In the genomic region with DNA sequence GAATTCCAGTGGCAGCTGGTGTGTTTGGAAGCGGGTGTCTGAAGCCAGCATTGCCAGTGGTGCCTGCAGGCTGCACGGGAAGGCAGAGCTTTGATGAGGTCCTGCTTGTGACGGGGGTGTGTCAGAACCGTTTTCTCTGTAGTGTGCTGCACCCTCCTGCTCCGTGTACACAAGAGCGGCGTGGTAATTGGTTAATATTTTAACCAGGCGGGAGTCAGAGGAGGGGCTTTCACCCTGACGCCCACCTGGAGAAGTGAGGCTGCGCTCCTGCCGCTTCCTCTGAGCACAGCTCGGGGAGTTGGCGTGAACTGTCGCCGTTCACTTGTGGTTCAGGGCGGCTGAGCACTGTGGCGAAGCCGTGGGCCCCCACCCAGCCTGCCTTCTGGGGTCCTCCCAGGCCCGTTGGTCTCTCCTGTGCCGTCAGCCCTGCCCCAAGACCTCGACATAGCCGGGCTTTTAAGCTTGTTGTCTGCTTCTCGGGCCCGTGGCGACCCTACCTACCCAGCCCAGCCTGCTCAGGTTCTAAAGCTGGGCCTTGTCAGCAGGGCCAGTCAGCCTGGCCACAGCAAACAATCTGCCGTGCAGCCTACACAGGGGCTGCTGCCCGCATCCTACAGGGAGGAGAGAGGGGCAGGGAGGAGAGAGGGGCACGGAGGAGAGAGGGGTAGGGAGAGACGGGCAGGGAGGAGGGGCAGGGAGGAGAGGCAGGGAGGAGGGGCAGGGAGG, we compare ENCODE assay signal across 27 cellular contexts. TPM values are rescaled to one million over a fixed set of nuclear protein-coding genes. Genes with fewer than 3 reads are reported as not detected.
DNase-seq lines count a peak whose midpoint lies in the region; ATAC-seq and TF ChIP-seq lines count a peak whose summit lies in the region.
"Had no signal": no experiment of that assay in that cellular context is flagged by ENCODE, and none has a peak within 500 bp of the region (broad histone marks: within the 10 kb centered on the region; RNA-seq: fewer than 3 reads in every experiment).

No MANE protein-coding gene starts in this region.

- H3K4me3 Mint-ChIP-seq in WTC11, result no peak overlapping the region
- H3K4me3 Mint-ChIP-seq: activated T-cell treated with anti-CD3 and anti-CD28 coated beads, Interleukin-2, amount 50 U/mL, for 72 hours; endodermal cell had no signal

- peak overlapping the region in 1 of 2 donors; percentile 48 for H3K9ac ChIP-seq in mucosa of rectum (ENCODE audit: low read depth in 1 of 2, low read length in 2 of 2)

- WGBS in transverse colon (ENCODE audit: low coverage in 1 of 2), 2 donors, result 45% methylated on average over 26 of the region's 29 CpGs; no CpG with 5 or more reads in 1 of the 2 donors
- WGBS in heart right ventricle, 2 donors, result 86 to 89% methylated on average over 29 of the region's 29 CpGs

- TF ChIP-seq CTCF in WTC11 (IDR thresholded peaks at IDR 0.05) (no peak), transverse colon (IDR thresholded peaks at IDR 0.05) (no peak), heart right ventricle (IDR thresholded peaks at IDR 0.05) (no peak)

- no peak overlapping the region for H3K4me3 ChIP-seq in mucosa of rectum (ENCODE audit: low read length in 2 of 2)
- H3K4me3 ChIP-seq in transverse colon, result no peak overlapping the region
- H3K4me3 ChIP-seq in heart right ventricle, result no peak overlapping the region
- H3K4me3 ChIP-seq: prostate gland, skin epidermis, upper lobe of right lung had no signal

- peaks cover 11% of the 10 kb centered on the region for H3K9me3 Mint-ChIP-seq in WTC11
- H3K9me3 Mint-ChIP-seq: activated naive CD4-positive, alpha-beta T cell treated with anti-CD3 and anti-CD28 coated beads, Interleukin-2, amount 50 U/mL, for 72 hours; activated T-cell treated with anti-CD3 and anti-CD28 coated beads, Interleukin-2, amount 50 U/mL, for 72 hours had no signal

- H3K4me1 Mint-ChIP-seq in WTC11, result no peaks in the 10 kb centered on the region
- H3K4me1 Mint-ChIP-seq: endodermal cell had no signal

- in situ Hi-C loops in transverse colon (cut with MboI; ENCODE audit: low pct_ligation_motif_present in 1 of 4, low pct_unique_long_range_greater_than_20kb in 1 of 4, low sequenced_read_pairs in 3 of 4), result no loop called here

- peak; percentile 66 for DNase-seq in NCI-H748 (lab: John Stamatoyannopoulos, UW; ENCODE audit: unreplicated experiment)
- no peak for DNase-seq in NCI-H748 treated with DMSO at 0.1 percent for 48 hours (lab: John Stamatoyannopoulos, UW)
- DNase-seq in WTC11 (ENCODE audit: low spot score), result no peak
- peak; percentile 50 for DNase-seq in transverse colon
- no peak for DNase-seq in heart right ventricle
- no peak for DNase-seq in SIG-M5 treated with dmso at 0.1 percent for 504 hours (lab: John Stamatoyannopoulos, UW; ENCODE audit: unreplicated experiment)
- DNase-seq: activated CD4-positive, alpha-beta T cell treated with anti-CD3 and anti-CD28 coated beads for 4 hours; activated T-cell treated with anti-CD3 and anti-CD28 coated beads, Interleukin-2, amount 50 U/mL, for 72 hours; KG1; NCI-H2029; NCI-H510A; stimulated activated naive CD4-positive, alpha-beta T cell treated with Interleukin-2 at 50 U/mL for 16 hours; upper lobe of right lung had no signal

- H3K27ac ChIP-seq in mucosa of rectum (ENCODE audit: low read depth in 2 of 2, low read length in 2 of 2) (peak overlapping the region; percentile 77 to 79), transverse colon (peak overlapping the region in 2 of 4 donors; percentile 36 to 75), heart right ventricle (no peak overlapping the region)
- H3K27ac ChIP-seq: prostate gland, skin epidermis, upper lobe of right lung had no signal

- H3K36me3 Mint-ChIP-seq in WTC11, result peaks cover 16% of the 10 kb centered on the region
- H3K36me3 Mint-ChIP-seq: activated naive CD4-positive, alpha-beta T cell treated with anti-CD3 and anti-CD28 coated beads, Interleukin-2, amount 50 U/mL, for 72 hours had no signal

- H3K9me3 ChIP-seq in mucosa of rectum (ENCODE audit: control insufficient read depth in 2 of 2, low read length in 2 of 2) (no peaks in the 10 kb centered on the region), transverse colon (no peaks in the 10 kb centered on the region), heart right ventricle (no peaks in the 10 kb centered on the region)
- H3K9me3 ChIP-seq: prostate gland, upper lobe of right lung had no signal

- H3K36me3 ChIP-seq in mucosa of rectum (ENCODE audit: control insufficient read depth in 2 of 2, insufficient read depth in 2 of 2, low read length in 2 of 2) (peaks cover 2 to 5% of the 10 kb centered on the region in 2 donors), transverse colon (peaks cover 0 to 9% (median 3%) of the 10 kb centered on the region in 4 donors), heart right ventricle (peaks cover 0 to 66% (median 14%) of the 10 kb centered on the region in 9 donors)
- H3K36me3 ChIP-seq: prostate gland had no signal

- H3K4me1 ChIP-seq in mucosa of rectum (ENCODE audit: control insufficient read depth in 2 of 2, insufficient read depth in 2 of 2, low read length in 2 of 2) (peaks cover 0 to 4% of the 10 kb centered on the region in 2 donors), transverse colon (peaks cover 0 to 11% (median 4%) of the 10 kb centered on the region in 4 donors), heart right ventricle (no peaks in the 10 kb centered on the region)
- H3K4me1 ChIP-seq: prostate gland, upper lobe of right lung had no signal

- POLR2A ChIA-PET in WTC11 (lab: Charles Lee), result no interaction called here

- ATAC-seq in WTC11, result no peak
- ATAC-seq in HG02642 (IDR thresholded peaks at IDR 0.05; ENCODE audit: poor library complexity, unreplicated experiment), result no peak
- ATAC-seq in heart right ventricle, result no peak
- ATAC-seq: activated T-cell treated with anti-CD3 and anti-CD28 coated beads, Interleukin-2, amount 50 U/mL, for 72 hours; left lobe of liver had no signal

- H3K27me3 ChIP-seq in mucosa of rectum (ENCODE audit: control insufficient read depth in 2 of 2, insufficient read depth in 2 of 2, low read length in 2 of 2), result no peaks in the 10 kb centered on the region
- peaks cover 2% of the 10 kb centered on the region for H3K27me3 ChIP-seq in transverse colon
- H3K27me3 ChIP-seq in heart right ventricle, result no peaks in the 10 kb centered on the region
- H3K27me3 ChIP-seq: upper lobe of right lung had no signal

- TF ChIP-seq EP300 in transverse colon (IDR thresholded peaks at IDR 0.05; ENCODE audit: low read depth), result no peak

- no peak for TF ChIP-seq POLR2A in transverse colon (IDR thresholded peaks at IDR 0.05)

- intact Hi-C loops in transverse colon (cut with DNase I; ENCODE audit: low total_unique reads) (no loop called here), heart right ventricle (cut with DNase I) (no loop called here)

- CTCF ChIA-PET in WTC11 (lab: Charles Lee), result interaction anchor here (0.9 to 1.5 kb wide), 2 partner anchors 118 to 120 kb away, joined by 3 to 5 read pairs; no protein-coding TSS in a partner anchor

- H3K27me3 Mint-ChIP-seq in WTC11 (ENCODE audit: low read depth), result no peaks in the 10 kb centered on the region

- H3K27ac Mint-ChIP-seq in WTC11, result no peak overlapping the region
- H3K27ac Mint-ChIP-seq: activated naive CD4-positive, alpha-beta T cell treated with anti-CD3 and anti-CD28 coated beads, Interleukin-2, amount 50 U/mL, for 72 hours; activated T-cell treated with anti-CD3 and anti-CD28 coated beads, Interleukin-2, amount 50 U/mL, for 72 hours; endodermal cell had no signal

TF ChIP-seq in WTC11, 78 proteins besides CTCF, POLR2A, EP300 and RAD21:
- peak; percentile 74 for TF ChIP-seq ZNF121 (CRISPR knock-in tag; IDR thresholded peaks at IDR 0.05)
- TF ChIP-seq ZNF232 (CRISPR knock-in tag; IDR thresholded peaks at IDR 0.05), result no peak

RNA-seq across cellular contexts. Expression of a gene that starts 11.6 kb away (rescaled TPM):
- total RNA-seq in WTC11 (2021) (0.11 to 0.21 TPM (median 0.15 TPM) in 3 replicates), transverse colon (not detected), heart right ventricle (not detected)
- polyA plus RNA-seq in heart right ventricle, result under 1 TPM; 0.17 to 0.51 TPM
- total RNA-seq: A172; activated naive CD4-positive, alpha-beta T cell treated with anti-CD3 and anti-CD28 coated beads, Interleukin-2, amount 50 U/mL, for 72 hours; activated T-cell treated with anti-CD3 and anti-CD28 coated beads, Interleukin-2, amount 50 U/mL, for 72 hours; cerebellum; G401; glomerular endothelial cell; left lobe of liver; mesenteric fat pad; upper lobe of right lung had no signal
- polyA plus RNA-seq: BJ, neural cell had no signal

Comparison
In these comparisons a context has a peak if more than half of its experiments do, and no peak if none do; other contexts are left out.
1. DNase-seq: peak in NCI-H748 (single experiment) and transverse colon (single experiment); none in NCI-H748 treated with DMSO at 0.1 percent for 48 hours (single experiment), WTC11 (single experiment), heart right ventricle (0 of 2) and SIG-M5 treated with dmso at 0.1 percent for 504 hours (single experiment).
2. H3K27ac ChIP-seq: peak in mucosa of rectum (2 of 2); none in heart right ventricle (0 of 10).